Comparison of ENCODE assay signal across 16 cellular contexts in genomic region chr3:61574854-61575253, GRCh38. TPM values are rescaled to one million over a fixed set of nuclear protein-coding genes. Genes with fewer than 3 reads are reported as not detected.
DNase-seq lines count a peak whose midpoint lies in the region; ATAC-seq, FAIRE-seq and TF ChIP-seq lines count a peak whose summit lies in the region.
"Had no signal": no experiment of that assay in that cellular context is flagged by ENCODE, and none has a peak within 500 bp of the region (broad histone marks: within the 10 kb centered on the region; RNA-seq: fewer than 3 reads in every experiment).

No MANE protein-coding gene starts in this region.

- no peaks in the 10 kb centered on the region for H3K4me1 Mint-ChIP-seq in stimulated activated effector memory CD8-positive, alpha-beta T cell treated with anti-CD3 and anti-CD28 coated beads, Interleukin-12 subunit alpha, Interleukin-12 subunit beta, amount 100 ng/mL, for 72 hours
- H3K4me1 Mint-ChIP-seq: CD4-positive, CD25-positive, alpha-beta regulatory T cell had no signal

- no peak for ATAC-seq in stimulated activated effector memory CD8-positive, alpha-beta T cell treated with anti-CD3 and anti-CD28 coated beads, Interleukin-12 subunit alpha, Interleukin-12 subunit beta, amount 100 ng/mL, for 72 hours
- no peak for ATAC-seq in GM19328 (IDR thresholded peaks at IDR 0.05; ENCODE audit: unreplicated experiment)
- ATAC-seq in HG03196 (IDR thresholded peaks at IDR 0.05; ENCODE audit: unreplicated experiment), result no peak
- ATAC-seq: mucosa of descending colon, right lobe of liver had no signal

- peak overlapping the region; percentile 25 for H3K4me3 ChIP-seq in adipocyte (ENCODE audit: low read length)
- H3K4me3 ChIP-seq: mucosa of descending colon, right lobe of liver, SJCRH30 had no signal

- H3K27me3 ChIP-seq in adipocyte (replicated peaks; ENCODE audit: control insufficient read depth, insufficient read depth, low read length), result no peaks in the 10 kb centered on the region
- H3K27me3 ChIP-seq: right lobe of liver, SJCRH30 had no signal

- no peaks in the 10 kb centered on the region for H3K36me3 ChIP-seq in adipocyte (ENCODE audit: control insufficient read depth, insufficient read depth, low read length, severe bottlenecking)
- H3K36me3 ChIP-seq: right lobe of liver, SJCRH30 had no signal

- H3K4me1 ChIP-seq in adipocyte (ENCODE audit: control insufficient read depth, insufficient read depth, low read length), result peaks cover 52% of the 10 kb centered on the region
- H3K4me1 ChIP-seq: SJCRH30 had no signal

- peak; percentile 33 for FAIRE-seq in HTR-8/SVneo (lab: Jason Lieb, UNC)
- FAIRE-seq in GM12891 (lab: Jason Lieb, UNC), result no peak

- DNase-seq in AG09319 (ENCODE audit: extremely low read depth, low read depth) (peak; percentile 93), HTR-8/SVneo (ENCODE audit: insufficient read length, low spot score) (peak; percentile 60), adipocyte (ENCODE audit: low read depth) (peak; percentile 48), iris pigment epithelial cell (ENCODE audit: low read depth) (peak; percentile 100), GM12891 (ENCODE audit: insufficient read length, low spot score) (no peak)
- DNase-seq in stimulated activated effector memory CD8-positive, alpha-beta T cell treated with anti-CD3 and anti-CD28 coated beads, Interleukin-12 subunit alpha, Interleukin-12 subunit beta, amount 100 ng/mL, for 72 hours (ENCODE audit: low spot score in 2 of 2), result no peak
- DNase-seq: activated CD4-positive, alpha-beta T cell treated with anti-CD3 and anti-CD28 coated beads for 48 hours; activated naive CD4-positive, alpha-beta T cell treated with anti-CD3 and anti-CD28 coated beads for 36 hours; CD4-positive, CD25-positive, alpha-beta regulatory T cell; Karpas-422; mucosa of descending colon; NCI-H446 treated with DMSO at 0.1 percent for 48 hours; right lobe of liver; SJCRH30 had no signal

- TF ChIP-seq POLR2A in GM12891 (IDR thresholded peaks at IDR 0.05; ENCODE audit: low read depth, low read length), result no peak

- no peaks in the 10 kb centered on the region for H3K9me3 ChIP-seq in adipocyte (ENCODE audit: control insufficient read depth, low read length)
- H3K9me3 ChIP-seq: mucosa of descending colon, right lobe of liver, SJCRH30 had no signal

- no peaks in the 10 kb centered on the region for H3K36me3 Mint-ChIP-seq in stimulated activated effector memory CD8-positive, alpha-beta T cell treated with anti-CD3 and anti-CD28 coated beads, Interleukin-12 subunit alpha, Interleukin-12 subunit beta, amount 100 ng/mL, for 72 hours
- H3K36me3 Mint-ChIP-seq: CD4-positive, CD25-positive, alpha-beta regulatory T cell had no signal

- H3K4me3 Mint-ChIP-seq in stimulated activated effector memory CD8-positive, alpha-beta T cell treated with anti-CD3 and anti-CD28 coated beads, Interleukin-12 subunit alpha, Interleukin-12 subunit beta, amount 100 ng/mL, for 72 hours, result no peak overlapping the region
- H3K4me3 Mint-ChIP-seq: activated naive CD4-positive, alpha-beta T cell treated with anti-CD3 and anti-CD28 coated beads for 36 hours; CD4-positive, CD25-positive, alpha-beta regulatory T cell had no signal

- peak overlapping the region; percentile 48 for H3K9ac ChIP-seq in adipocyte (ENCODE audit: low read length)

- no peaks in the 10 kb centered on the region for H3K9me3 Mint-ChIP-seq in stimulated activated effector memory CD8-positive, alpha-beta T cell treated with anti-CD3 and anti-CD28 coated beads, Interleukin-12 subunit alpha, Interleukin-12 subunit beta, amount 100 ng/mL, for 72 hours
- H3K9me3 Mint-ChIP-seq: activated naive CD4-positive, alpha-beta T cell treated with anti-CD3 and anti-CD28 coated beads for 36 hours had no signal

- TF ChIP-seq CTCF in AG09319 (IDR thresholded peaks at IDR 0.05; ENCODE audit: low read depth, low read length), result no peak

- H3K27ac Mint-ChIP-seq in stimulated activated effector memory CD8-positive, alpha-beta T cell treated with anti-CD3 and anti-CD28 coated beads, Interleukin-12 subunit alpha, Interleukin-12 subunit beta, amount 100 ng/mL, for 72 hours, result no peak overlapping the region
- H3K27ac Mint-ChIP-seq: activated naive CD4-positive, alpha-beta T cell treated with anti-CD3 and anti-CD28 coated beads for 36 hours; CD4-positive, CD25-positive, alpha-beta regulatory T cell had no signal

TF ChIP-seq in GM12891, 5 proteins besides CTCF, POLR2A, EP300 and RAD21:
- TF ChIP-seq POLR2AphosphoS5 (IDR thresholded peaks at IDR 0.05; ENCODE audit: low read depth, low read length) (no peak), TAF1 (IDR thresholded peaks at IDR 0.05; ENCODE audit: low read depth, low read length) (no peak), PAX5 (IDR thresholded peaks at IDR 0.05; ENCODE audit: insufficient read depth, low read length, severe bottlenecking) (no peak), SPI1 (IDR thresholded peaks at IDR 0.05; ENCODE audit: low read depth, low read length) (no peak), POU2F2 (IDR thresholded peaks at IDR 0.05; ENCODE audit: low read depth, low read length) (no peak)

RNA-seq across cellular contexts. Expression of gene PTPRG, which starts 13.5 kb away (rescaled TPM):
- 3.6 TPM for polyA plus RNA-seq in GM12891 (2012; ENCODE audit: low read depth, missing spikeins)
- polyA plus RNA-seq: CD4-positive, CD25-positive, alpha-beta regulatory T cell had no signal

Comparison
In these comparisons a context has a peak if more than half of its experiments do, and no peak if none do; other contexts are left out.
1. DNase-seq: peak in AG09319 (single experiment), HTR-8/SVneo (single experiment), adipocyte (single experiment) and iris pigment epithelial cell (single experiment); none in GM12891 (single experiment) and stimulated activated effector memory CD8-positive, alpha-beta T cell treated with anti-CD3 and anti-CD28 coated beads, Interleukin-12 subunit alpha, Interleukin-12 subunit beta, amount 100 ng/mL, for 72 hours (0 of 2).